In genomic region chr15:20221063-20221462, GRCh38 we compare ENCODE assay signal across 5 cellular contexts.
DNase-seq lines count a peak whose midpoint lies in the region; ATAC-seq lines count a peak whose summit lies in the region.
"Not testable (repeated sequence)": the region's sequence is repeated elsewhere in the genome, so short reads cannot be mapped to it uniquely, and the experiment has no call there.

No MANE protein-coding gene starts in this region.

- not testable (repeated sequence) for H3K36me3 Mint-ChIP-seq in activated CD4-positive, alpha-beta T cell treated with anti-CD3 and anti-CD28 coated beads for 36 hours (ENCODE audit: low read depth); activated T-helper 17 cell treated with anti-CD3 and anti-CD28 coated beads, Interleukin-2, amount 50 U/mL, for 72 hours (ENCODE audit: low read depth)

- not testable (repeated sequence) for H3K27me3 Mint-ChIP-seq in activated CD4-positive, alpha-beta T cell treated with anti-CD3 and anti-CD28 coated beads for 36 hours; activated T-helper 17 cell treated with anti-CD3 and anti-CD28 coated beads, Interleukin-2, amount 50 U/mL, for 72 hours

- H3K4me1 Mint-ChIP-seq in activated CD4-positive, alpha-beta T cell treated with anti-CD3 and anti-CD28 coated beads for 36 hours; activated T-helper 17 cell treated with anti-CD3 and anti-CD28 coated beads, Interleukin-2, amount 50 U/mL, for 72 hours: not testable (repeated sequence)

- H3K4me3 Mint-ChIP-seq in activated CD4-positive, alpha-beta T cell treated with anti-CD3 and anti-CD28 coated beads for 36 hours; activated T-helper 17 cell treated with anti-CD3 and anti-CD28 coated beads, Interleukin-2, amount 50 U/mL, for 72 hours: not testable (repeated sequence)

- CTCF ChIA-PET in activated CD4-positive, alpha-beta T cell treated with anti-CD3 and anti-CD28 coated beads for 36 hours (lab: Charles Lee): not testable (repeated sequence)

- DNase-seq in Daoy (ENCODE audit: low read depth) (peak; percentile 38), kidney tubule cell (ENCODE audit: low spot score) (peak; percentile 77)
- not testable (repeated sequence) for DNase-seq in activated CD4-positive, alpha-beta T cell treated with anti-CD3 and anti-CD28 coated beads for 36 hours; stimulated activated naive CD8-positive, alpha-beta T cell treated with anti-CD3 and anti-CD28 coated beads, Interleukin-15, Interleukin-2, amounts not matched to agents 100 U/mL and 50 U/mL, for 24 hours

- H3K27ac Mint-ChIP-seq in activated CD4-positive, alpha-beta T cell treated with anti-CD3 and anti-CD28 coated beads for 36 hours; activated T-helper 17 cell treated with anti-CD3 and anti-CD28 coated beads, Interleukin-2, amount 50 U/mL, for 72 hours: not testable (repeated sequence)

- H3K9me3 Mint-ChIP-seq in activated CD4-positive, alpha-beta T cell treated with anti-CD3 and anti-CD28 coated beads for 36 hours (ENCODE audit: low read depth); activated T-helper 17 cell treated with anti-CD3 and anti-CD28 coated beads, Interleukin-2, amount 50 U/mL, for 72 hours: not testable (repeated sequence)

- intact Hi-C loops in activated CD4-positive, alpha-beta T cell treated with anti-CD3 and anti-CD28 coated beads for 36 hours (cut with DNase I, micrococcal nuclease): loop anchor here in 1 of 2 experiments (10.0 kb wide), 2 partner anchors 54 to 174 kb away; no protein-coding TSS in a partner anchor

- ATAC-seq in activated CD4-positive, alpha-beta T cell treated with anti-CD3 and anti-CD28 coated beads for 36 hours: peak; percentile 51
- ATAC-seq in activated T-helper 17 cell treated with anti-CD3 and anti-CD28 coated beads, Interleukin-2, amount 50 U/mL, for 72 hours (replicated peaks): peak; percentile 46
- peak; percentile 40 for ATAC-seq in stimulated activated naive CD8-positive, alpha-beta T cell treated with anti-CD3 and anti-CD28 coated beads, Interleukin-15, Interleukin-2, amounts not matched to agents 100 U/mL and 50 U/mL, for 24 hours

- POLR2A ChIA-PET in activated CD4-positive, alpha-beta T cell treated with anti-CD3 and anti-CD28 coated beads for 36 hours (lab: Charles Lee): not testable (repeated sequence)
